In the genomic region with DNA sequence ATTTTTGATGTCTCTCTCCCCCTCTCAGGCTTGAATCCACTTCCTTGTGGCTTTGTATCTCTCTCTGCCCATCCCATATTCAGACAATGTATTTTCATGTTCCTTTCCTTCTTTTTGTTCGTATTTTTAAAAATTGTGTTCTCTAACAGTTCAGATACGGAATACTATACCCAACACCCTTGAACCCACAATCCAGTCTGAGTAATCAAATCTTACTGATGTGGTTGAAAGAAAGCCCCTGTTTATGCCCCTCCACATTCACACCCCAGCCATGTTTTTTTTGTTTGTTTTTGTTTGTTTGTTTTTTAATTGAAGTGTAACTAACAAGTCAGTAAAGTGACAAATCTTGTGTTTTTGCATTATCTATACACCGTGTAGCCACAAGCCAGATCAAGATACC, we compare ENCODE assay signal across 1 cellular context.
TF ChIP-seq lines count a peak whose summit lies in the region.

No MANE protein-coding gene starts in this region.

TF ChIP-seq in K562, 482 proteins besides CTCF, POLR2A, EP300 and RAD21:
- TF ChIP-seq ELF1 (tag; IDR thresholded peaks at IDR 0.05): no peak
- no peak for TF ChIP-seq MAFK (IDR thresholded peaks at IDR 0.05; ENCODE audit: low read length)
- no peak for TF ChIP-seq ZFP91 (CRISPR knock-in tag; IDR thresholded peaks at IDR 0.05)
